12 cellular contexts compared by ENCODE assay signal in the genomic region with DNA sequence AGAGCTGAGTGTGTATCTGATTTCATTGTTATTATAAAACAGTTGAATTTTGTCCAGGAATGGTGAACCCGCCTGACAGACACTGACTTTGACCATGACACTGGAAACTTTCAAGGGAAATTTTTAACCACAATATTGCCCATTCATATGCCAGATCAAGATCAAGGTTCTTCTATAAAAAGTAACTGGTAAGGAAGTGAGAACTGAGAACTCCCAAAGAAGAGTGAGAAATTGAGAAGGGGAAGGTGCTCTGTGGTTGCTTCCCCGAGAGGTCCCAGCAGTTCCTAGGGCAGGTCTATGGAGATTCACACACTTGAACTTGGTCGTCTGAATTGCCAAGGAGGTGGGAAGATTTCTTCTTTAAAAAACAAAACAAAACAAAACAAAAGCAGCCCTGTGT.
"Had no signal": no experiment of that assay in that cellular context is flagged by ENCODE, and none has a peak within 500 bp of the region (broad histone marks: within the 10 kb centered on the region; RNA-seq: fewer than 3 reads in every experiment).

No MANE protein-coding gene starts in this region.

- H3K4me1 Mint-ChIP-seq: neural crest cell had no signal

- ATAC-seq: pancreas had no signal

- H3K9me3 Mint-ChIP-seq: neural crest cell had no signal

- H3K27ac ChIP-seq: brain microvascular endothelial cell, pancreas, tibial artery, uterus had no signal

- H3K4me3 Mint-ChIP-seq: activated naive CD8-positive, alpha-beta T cell; neural crest cell had no signal

- DNase-seq: activated CD4-positive, alpha-beta T cell treated with anti-CD3 and anti-CD28 coated beads for 1 hour; activated CD4-positive, alpha-beta T cell treated with anti-CD3 and anti-CD28 coated beads, Interleukin-2, amount 50 U/mL, for 48 hours; activated gamma-delta T cell; brain microvascular endothelial cell; effector memory CD4-positive, alpha-beta T cell; pancreas; retina; stimulated activated CD4-positive, alpha-beta T cell treated with anti-CD3 and anti-CD28 coated beads, Interleukin-4, amount 100 ng/mL, for 4 hours; tibial artery; uterus had no signal

- H3K36me3 Mint-ChIP-seq: activated naive CD8-positive, alpha-beta T cell had no signal

- H3K27ac Mint-ChIP-seq: activated naive CD8-positive, alpha-beta T cell had no signal
